ENCODE assay signal across 4 cellular contexts in the genomic region with DNA sequence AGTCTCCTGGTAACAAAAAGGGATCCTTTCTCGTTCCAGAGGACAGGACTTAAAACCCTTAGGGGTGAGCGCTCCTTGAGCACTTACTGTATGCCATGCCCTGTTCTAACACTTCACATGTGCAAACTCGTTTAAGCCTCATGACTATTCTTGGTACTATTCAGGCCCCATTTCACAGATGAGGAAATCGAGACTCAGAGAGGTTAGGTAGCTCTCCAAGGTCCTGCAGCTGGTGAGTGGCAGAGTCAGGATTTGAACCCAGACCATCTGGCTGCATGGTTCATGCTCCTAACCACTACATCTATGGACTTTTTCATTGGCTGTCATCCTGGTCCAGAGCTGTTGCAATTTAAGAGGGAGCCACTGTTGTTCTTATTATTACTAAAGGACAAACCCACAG.
TF ChIP-seq lines count a peak whose summit lies in the region.

No MANE protein-coding gene starts in this region.

TF ChIP-seq in A549, 52 proteins besides CTCF, POLR2A, EP300 and RAD21:
- no peak for TF ChIP-seq ESRRA (IDR thresholded peaks at IDR 0.05; ENCODE audit: borderline replicate concordance, low read length)
- TF ChIP-seq, protein P1, sequence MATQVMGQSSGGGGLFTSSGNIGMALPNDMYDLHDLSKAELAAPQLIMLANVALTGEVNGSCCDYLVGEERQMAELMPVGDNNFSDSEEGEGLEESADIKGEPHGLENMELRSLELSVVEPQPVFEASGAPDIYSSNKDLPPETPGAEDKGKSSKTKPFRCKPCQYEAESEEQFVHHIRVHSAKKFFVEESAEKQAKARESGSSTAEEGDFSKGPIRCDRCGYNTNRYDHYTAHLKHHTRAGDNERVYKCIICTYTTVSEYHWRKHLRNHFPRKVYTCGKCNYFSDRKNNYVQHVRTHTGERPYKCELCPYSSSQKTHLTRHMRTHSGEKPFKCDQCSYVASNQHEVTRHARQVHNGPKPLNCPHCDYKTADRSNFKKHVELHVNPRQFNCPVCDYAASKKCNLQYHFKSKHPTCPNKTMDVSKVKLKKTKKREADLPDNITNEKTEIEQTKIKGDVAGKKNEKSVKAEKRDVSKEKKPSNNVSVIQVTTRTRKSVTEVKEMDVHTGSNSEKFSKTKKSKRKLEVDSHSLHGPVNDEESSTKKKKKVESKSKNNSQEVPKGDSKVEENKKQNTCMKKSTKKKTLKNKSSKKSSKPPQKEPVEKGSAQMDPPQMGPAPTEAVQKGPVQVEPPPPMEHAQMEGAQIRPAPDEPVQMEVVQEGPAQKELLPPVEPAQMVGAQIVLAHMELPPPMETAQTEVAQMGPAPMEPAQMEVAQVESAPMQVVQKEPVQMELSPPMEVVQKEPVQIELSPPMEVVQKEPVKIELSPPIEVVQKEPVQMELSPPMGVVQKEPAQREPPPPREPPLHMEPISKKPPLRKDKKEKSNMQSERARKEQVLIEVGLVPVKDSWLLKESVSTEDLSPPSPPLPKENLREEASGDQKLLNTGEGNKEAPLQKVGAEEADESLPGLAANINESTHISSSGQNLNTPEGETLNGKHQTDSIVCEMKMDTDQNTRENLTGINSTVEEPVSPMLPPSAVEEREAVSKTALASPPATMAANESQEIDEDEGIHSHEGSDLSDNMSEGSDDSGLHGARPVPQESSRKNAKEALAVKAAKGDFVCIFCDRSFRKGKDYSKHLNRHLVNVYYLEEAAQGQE (IDR thresholded peaks at IDR 0.05), result peak; percentile 56; the same call in 1 of the 2 replicates

TF ChIP-seq in GM23338, 12 proteins besides CTCF, POLR2A, EP300 and RAD21 (continued from another document):
- TF ChIP-seq, protein P1 (IDR thresholded peaks at IDR 0.05; ENCODE audit: unreplicated experiment), result peak; percentile 55

TF ChIP-seq in Ishikawa, 13 proteins besides CTCF, POLR2A, EP300 and RAD21 (continued from another document):
- TF ChIP-seq, protein P2, sequence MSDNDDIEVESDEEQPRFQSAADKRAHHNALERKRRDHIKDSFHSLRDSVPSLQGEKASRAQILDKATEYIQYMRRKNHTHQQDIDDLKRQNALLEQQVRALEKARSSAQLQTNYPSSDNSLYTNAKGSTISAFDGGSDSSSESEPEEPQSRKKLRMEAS (IDR thresholded peaks at IDR 0.05), result no peak
- TF ChIP-seq CREB1 (IDR thresholded peaks at IDR 0.05; ENCODE audit: low read depth) (no peak), NFIC (IDR thresholded peaks at IDR 0.05) (no peak)
- TF ChIP-seq, protein P1 (IDR thresholded peaks at IDR 0.05; ENCODE audit: low read depth), result peak; percentile 70
- TF ChIP-seq, protein P3, sequence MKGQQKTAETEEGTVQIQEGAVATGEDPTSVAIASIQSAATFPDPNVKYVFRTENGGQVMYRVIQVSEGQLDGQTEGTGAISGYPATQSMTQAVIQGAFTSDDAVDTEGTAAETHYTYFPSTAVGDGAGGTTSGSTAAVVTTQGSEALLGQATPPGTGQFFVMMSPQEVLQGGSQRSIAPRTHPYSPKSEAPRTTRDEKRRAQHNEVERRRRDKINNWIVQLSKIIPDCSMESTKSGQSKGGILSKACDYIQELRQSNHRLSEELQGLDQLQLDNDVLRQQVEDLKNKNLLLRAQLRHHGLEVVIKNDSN (IDR thresholded peaks at IDR 0.05), result no peak

TF ChIP-seq in K562, 482 proteins besides CTCF, POLR2A, EP300 and RAD21 (continues in another document):
- TF ChIP-seq MAFK (IDR thresholded peaks at IDR 0.05; ENCODE audit: low read length), result no peak
- TF ChIP-seq EHMT2 (IDR thresholded peaks at IDR 0.05), result peak; percentile 27; the same call in 1 of the 2 replicates
- TF ChIP-seq RBM25 (IDR thresholded peaks at IDR 0.05; ENCODE audit: low read depth, low read length, severe bottlenecking), result peak; percentile 73
- TF ChIP-seq, protein P4, sequence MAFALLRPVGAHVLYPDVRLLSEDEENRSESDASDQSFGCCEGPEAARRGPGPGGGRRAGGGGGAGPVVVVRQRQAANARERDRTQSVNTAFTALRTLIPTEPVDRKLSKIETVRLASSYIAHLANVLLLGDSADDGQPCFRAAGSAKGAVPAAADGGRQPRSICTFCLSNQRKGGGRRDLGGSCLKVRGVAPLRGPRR (CRISPR knock-in tag; IDR thresholded peaks at IDR 0.05), result no peak
- TF ChIP-seq, protein P5, sequence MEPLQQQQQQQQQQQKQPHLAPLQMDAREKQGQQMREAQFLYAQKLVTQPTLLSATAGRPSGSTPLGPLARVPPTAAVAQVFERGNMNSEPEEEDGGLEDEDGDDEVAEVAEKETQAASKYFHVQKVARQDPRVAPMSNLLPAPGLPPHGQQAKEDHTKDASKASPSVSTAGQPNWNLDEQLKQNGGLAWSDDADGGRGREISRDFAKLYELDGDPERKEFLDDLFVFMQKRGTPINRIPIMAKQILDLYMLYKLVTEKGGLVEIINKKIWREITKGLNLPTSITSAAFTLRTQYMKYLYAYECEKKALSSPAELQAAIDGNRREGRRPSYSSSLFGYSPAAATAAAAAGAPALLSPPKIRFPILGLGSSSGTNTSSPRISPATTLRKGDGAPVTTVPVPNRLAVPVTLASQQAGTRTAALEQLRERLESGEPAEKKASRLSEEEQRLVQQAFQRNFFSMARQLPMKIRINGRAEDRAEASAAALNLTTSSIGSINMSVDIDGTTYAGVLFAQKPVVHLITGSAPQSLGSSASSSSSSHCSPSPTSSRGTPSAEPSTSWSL (CRISPR knock-in tag; IDR thresholded peaks at IDR 0.05; ENCODE audit: borderline replicate concordance), result no peak
- TF ChIP-seq ZNF551 (CRISPR knock-in tag; IDR thresholded peaks at IDR 0.05), result no peak
- no peak for TF ChIP-seq ELF4 (CRISPR knock-in tag; IDR thresholded peaks at IDR 0.05)
- TF ChIP-seq NR1H2 (CRISPR knock-in tag; IDR thresholded peaks at IDR 0.05), result no peak
- TF ChIP-seq SIN3B (IDR thresholded peaks at IDR 0.05; ENCODE audit: low read depth), result no peak
- TF ChIP-seq HDAC2 (IDR thresholded peaks at IDR 0.05), result no peak
- no peak for TF ChIP-seq ZNF436 (CRISPR knock-in tag; IDR thresholded peaks at IDR 0.05)
- no peak for TF ChIP-seq ZZZ3 (IDR thresholded peaks at IDR 0.05)
- peak; percentile 68 for TF ChIP-seq MIER1 (IDR thresholded peaks at IDR 0.05; ENCODE audit: low read depth)
- TF ChIP-seq, protein P6, sequence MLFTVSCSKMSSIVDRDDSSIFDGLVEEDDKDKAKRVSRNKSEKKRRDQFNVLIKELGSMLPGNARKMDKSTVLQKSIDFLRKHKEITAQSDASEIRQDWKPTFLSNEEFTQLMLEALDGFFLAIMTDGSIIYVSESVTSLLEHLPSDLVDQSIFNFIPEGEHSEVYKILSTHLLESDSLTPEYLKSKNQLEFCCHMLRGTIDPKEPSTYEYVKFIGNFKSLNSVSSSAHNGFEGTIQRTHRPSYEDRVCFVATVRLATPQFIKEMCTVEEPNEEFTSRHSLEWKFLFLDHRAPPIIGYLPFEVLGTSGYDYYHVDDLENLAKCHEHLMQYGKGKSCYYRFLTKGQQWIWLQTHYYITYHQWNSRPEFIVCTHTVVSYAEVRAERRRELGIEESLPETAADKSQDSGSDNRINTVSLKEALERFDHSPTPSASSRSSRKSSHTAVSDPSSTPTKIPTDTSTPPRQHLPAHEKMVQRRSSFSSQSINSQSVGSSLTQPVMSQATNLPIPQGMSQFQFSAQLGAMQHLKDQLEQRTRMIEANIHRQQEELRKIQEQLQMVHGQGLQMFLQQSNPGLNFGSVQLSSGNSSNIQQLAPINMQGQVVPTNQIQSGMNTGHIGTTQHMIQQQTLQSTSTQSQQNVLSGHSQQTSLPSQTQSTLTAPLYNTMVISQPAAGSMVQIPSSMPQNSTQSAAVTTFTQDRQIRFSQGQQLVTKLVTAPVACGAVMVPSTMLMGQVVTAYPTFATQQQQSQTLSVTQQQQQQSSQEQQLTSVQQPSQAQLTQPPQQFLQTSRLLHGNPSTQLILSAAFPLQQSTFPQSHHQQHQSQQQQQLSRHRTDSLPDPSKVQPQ (CRISPR knock-in tag; IDR thresholded peaks at IDR 0.05; ENCODE audit: borderline replicate concordance), result no peak
- no peak for TF ChIP-seq ZFPM2 (CRISPR knock-in tag; IDR thresholded peaks at IDR 0.05)
- TF ChIP-seq EP400 (IDR thresholded peaks at IDR 0.05), result no peak
- TF ChIP-seq TOE1 (IDR thresholded peaks at IDR 0.05; ENCODE audit: borderline replicate concordance), result no peak
- TF ChIP-seq TOE1 (CRISPR knock-in tag; IDR thresholded peaks at IDR 0.05; ENCODE audit: borderline replicate concordance, low read depth), result no peak
- 0 out of 2 replicates have a peak, but pooled peaks have one; percentile 29 for TF ChIP-seq ESRRA (IDR thresholded peaks at IDR 0.05; ENCODE audit: borderline replicate concordance, low read depth)
- no peak for TF ChIP-seq XRCC5 (IDR thresholded peaks at IDR 0.05; ENCODE audit: low read depth, low read length)
- TF ChIP-seq, protein P7, sequence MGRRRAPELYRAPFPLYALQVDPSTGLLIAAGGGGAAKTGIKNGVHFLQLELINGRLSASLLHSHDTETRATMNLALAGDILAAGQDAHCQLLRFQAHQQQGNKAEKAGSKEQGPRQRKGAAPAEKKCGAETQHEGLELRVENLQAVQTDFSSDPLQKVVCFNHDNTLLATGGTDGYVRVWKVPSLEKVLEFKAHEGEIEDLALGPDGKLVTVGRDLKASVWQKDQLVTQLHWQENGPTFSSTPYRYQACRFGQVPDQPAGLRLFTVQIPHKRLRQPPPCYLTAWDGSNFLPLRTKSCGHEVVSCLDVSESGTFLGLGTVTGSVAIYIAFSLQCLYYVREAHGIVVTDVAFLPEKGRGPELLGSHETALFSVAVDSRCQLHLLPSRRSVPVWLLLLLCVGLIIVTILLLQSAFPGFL (CRISPR knock-in tag; IDR thresholded peaks at IDR 0.05), result no peak
- peak; percentile 29; the same call in 1 of the 2 replicates for TF ChIP-seq BCOR (IDR thresholded peaks at IDR 0.05)
- TF ChIP-seq, protein P8, sequence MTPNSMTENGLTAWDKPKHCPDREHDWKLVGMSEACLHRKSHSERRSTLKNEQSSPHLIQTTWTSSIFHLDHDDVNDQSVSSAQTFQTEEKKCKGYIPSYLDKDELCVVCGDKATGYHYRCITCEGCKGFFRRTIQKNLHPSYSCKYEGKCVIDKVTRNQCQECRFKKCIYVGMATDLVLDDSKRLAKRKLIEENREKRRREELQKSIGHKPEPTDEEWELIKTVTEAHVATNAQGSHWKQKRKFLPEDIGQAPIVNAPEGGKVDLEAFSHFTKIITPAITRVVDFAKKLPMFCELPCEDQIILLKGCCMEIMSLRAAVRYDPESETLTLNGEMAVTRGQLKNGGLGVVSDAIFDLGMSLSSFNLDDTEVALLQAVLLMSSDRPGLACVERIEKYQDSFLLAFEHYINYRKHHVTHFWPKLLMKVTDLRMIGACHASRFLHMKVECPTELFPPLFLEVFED (CRISPR knock-in tag; conservative IDR thresholded peaks at IDR 0.05), result no peak
- no peak for TF ChIP-seq CC2D1A (IDR thresholded peaks at IDR 0.05)
- TF ChIP-seq ZNF507 (tag; conservative IDR thresholded peaks at IDR 0.05), result no peak
- TF ChIP-seq MXI1 (IDR thresholded peaks at IDR 0.05; ENCODE audit: low read depth, low read length), result no peak
- TF ChIP-seq PPARD (CRISPR knock-in tag; IDR thresholded peaks at IDR 0.05), result no peak
- TF ChIP-seq GTF2A2 (tag; IDR thresholded peaks at IDR 0.05), result no peak
- no peak for TF ChIP-seq ZKSCAN3 (CRISPR knock-in tag; IDR thresholded peaks at IDR 0.05)
